Comparison of ENCODE assay signal across 10 cellular contexts in genomic region chr4:156677136-156677535, GRCh38.
DNase-seq lines count a peak whose midpoint lies in the region; ATAC-seq and TF ChIP-seq lines count a peak whose summit lies in the region.
"Had no signal": no experiment of that assay in that cellular context is flagged by ENCODE, and none has a peak within 500 bp of the region (broad histone marks: within the 10 kb centered on the region; RNA-seq: fewer than 3 reads in every experiment).

No MANE protein-coding gene starts in this region.

- no peak for ATAC-seq in upper lobe of left lung (ENCODE audit: low FRiP score in 2 of 2)

- no peaks in the 10 kb centered on the region for H4K20me1 ChIP-seq in MM.1S (ENCODE audit: insufficient read depth, low read length)
- no peaks in the 10 kb centered on the region for H4K20me1 ChIP-seq in smooth muscle cell (ENCODE audit: low read depth)
- H4K20me1 ChIP-seq: BLaER1 treated with 17β-estradiol and CSF1 and Interleukin-3, amounts not matched to agents 10 nM and 100 nM had no signal

- H2AFZ ChIP-seq in MM.1S (ENCODE audit: low read length) (no peak overlapping the region), smooth muscle cell (ENCODE audit: low read depth) (peak overlapping the region; percentile 49)

- DNase-seq in NCI-H524 (lab: John Stamatoyannopoulos, UW) (peak; percentile 12 to 25), NCI-H524 treated with DMSO at 0.1 percent for 48 hours (lab: John Stamatoyannopoulos, UW) (no peak), MM.1S (peak; percentile 57), dermis microvascular lymphatic vessel endothelial cell (ENCODE audit: low read depth in 2 of 2) (peak; percentile 5 to 49), smooth muscle cell (lab: John Stamatoyannopoulos, UW; ENCODE audit: unreplicated experiment) (no peak), upper lobe of left lung (no peak), NCI-H2171 treated with DMSO at 0.1 percent for 48 hours (lab: John Stamatoyannopoulos, UW) (no peak)
- DNase-seq in activated CD4-positive, alpha-beta T cell treated with anti-CD3 and anti-CD28 coated beads for 1 hour, result no peak
- DNase-seq: NCI-H1930 had no signal

- no peak overlapping the region for H3K9ac ChIP-seq in MM.1S (ENCODE audit: low read length)
- peak overlapping the region; percentile 3 for H3K9ac ChIP-seq in smooth muscle cell (ENCODE audit: low read depth)
- H3K9ac ChIP-seq: BLaER1 treated with 17β-estradiol and CSF1 and Interleukin-3, amounts not matched to agents 10 nM and 100 nM had no signal

- peak overlapping the region; percentile 58 for H3K4me2 ChIP-seq in MM.1S (ENCODE audit: low read depth, low read length)
- H3K4me2 ChIP-seq in smooth muscle cell, result peak overlapping the region; percentile 78
- H3K4me2 ChIP-seq: BLaER1 treated with 17β-estradiol and CSF1 and Interleukin-3, amounts not matched to agents 10 nM and 100 nM had no signal

- H3K36me3 ChIP-seq in MM.1S (replicated peaks; ENCODE audit: insufficient read depth, low read length) (no peaks in the 10 kb centered on the region), smooth muscle cell (ENCODE audit: low read depth) (no peaks in the 10 kb centered on the region), upper lobe of left lung (no peaks in the 10 kb centered on the region)
- H3K36me3 ChIP-seq: BLaER1 treated with 17β-estradiol and CSF1 and Interleukin-3, amounts not matched to agents 10 nM and 100 nM had no signal

- WGBS in smooth muscle cell (ENCODE audit: low lambda C conversion rate), result 11% methylated on average over 6 of the region's 6 CpGs
- WGBS in upper lobe of left lung, 2 donors, result 59 to 67% methylated on average over 6 of the region's 6 CpGs

- H3K27me3 ChIP-seq in MM.1S (replicated peaks; ENCODE audit: insufficient read depth, low read length) (no peaks in the 10 kb centered on the region), smooth muscle cell (ENCODE audit: low read depth) (no peaks in the 10 kb centered on the region), upper lobe of left lung (no peaks in the 10 kb centered on the region)
- H3K27me3 ChIP-seq: BLaER1 treated with 17β-estradiol and CSF1 and Interleukin-3, amounts not matched to agents 10 nM and 100 nM had no signal

- H3K4me1 ChIP-seq in MM.1S (ENCODE audit: low read length) (peaks cover 5% of the 10 kb centered on the region; the same call in 1 of the 2 replicates), smooth muscle cell (ENCODE audit: low read depth) (peaks cover 19% of the 10 kb centered on the region), upper lobe of left lung (no peaks in the 10 kb centered on the region)
- H3K4me1 ChIP-seq: BLaER1 treated with 17β-estradiol and CSF1 and Interleukin-3, amounts not matched to agents 10 nM and 100 nM had no signal

- no peak for TF ChIP-seq POLR2A in upper lobe of left lung (IDR thresholded peaks at IDR 0.05)

- TF ChIP-seq CTCF in MM.1S (IDR thresholded peaks at IDR 0.05; ENCODE audit: low read length), result peak; percentile 50
- peak; percentile 60 for TF ChIP-seq CTCF in smooth muscle cell (IDR thresholded peaks at IDR 0.05; ENCODE audit: borderline replicate concordance, insufficient read depth, poor library complexity, severe bottlenecking)
- TF ChIP-seq CTCF in upper lobe of left lung (IDR thresholded peaks at IDR 0.05), result peak in 1 of 6 experiments; percentile 12

- H3K79me2 ChIP-seq in MM.1S (ENCODE audit: low read length) (no peaks in the 10 kb centered on the region), smooth muscle cell (ENCODE audit: low read depth) (no peaks in the 10 kb centered on the region)

- TF ChIP-seq EP300 in upper lobe of left lung (IDR thresholded peaks at IDR 0.05), result no peak

- H3K9me2 ChIP-seq in MM.1S (replicated peaks; ENCODE audit: insufficient read depth, low read length), result no peaks in the 10 kb centered on the region

- H3K27ac ChIP-seq in MM.1S (ENCODE audit: low read length) (no peak overlapping the region), smooth muscle cell (ENCODE audit: low read depth) (peak overlapping the region; percentile 54), upper lobe of left lung (no peak overlapping the region)
- H3K27ac ChIP-seq: BLaER1 treated with 17β-estradiol and CSF1 and Interleukin-3, amounts not matched to agents 10 nM and 100 nM had no signal

- H3K9me3 ChIP-seq in MM.1S (replicated peaks; ENCODE audit: insufficient read depth, low read length), result no peaks in the 10 kb centered on the region
- no peaks in the 10 kb centered on the region for H3K9me3 ChIP-seq in smooth muscle cell (replicated peaks; ENCODE audit: low read depth)
- no peaks in the 10 kb centered on the region for H3K9me3 ChIP-seq in upper lobe of left lung
- H3K9me3 ChIP-seq: BLaER1 treated with 17β-estradiol and CSF1 and Interleukin-3, amounts not matched to agents 10 nM and 100 nM had no signal

- H3K4me3 ChIP-seq in MM.1S (ENCODE audit: low read length), result peak overlapping the region; percentile 49
- H3K4me3 ChIP-seq in smooth muscle cell, result no peak overlapping the region
- H3K4me3 ChIP-seq in upper lobe of left lung, result no peak overlapping the region
- H3K4me3 ChIP-seq: BLaER1 treated with 17β-estradiol and CSF1 and Interleukin-3, amounts not matched to agents 10 nM and 100 nM had no signal

- no peaks in the 10 kb centered on the region for H3F3A ChIP-seq in MM.1S (ENCODE audit: insufficient read depth, low read length)
- no peaks in the 10 kb centered on the region for H3F3A ChIP-seq in smooth muscle cell (ENCODE audit: low read depth)

Comparison
In these comparisons a context has a peak if more than half of its experiments do, and no peak if none do; other contexts are left out.
1. DNase-seq: peak in NCI-H524 (2 of 2), MM.1S (single experiment) and dermis microvascular lymphatic vessel endothelial cell (2 of 2); none in NCI-H524 treated with DMSO at 0.1 percent for 48 hours (single experiment), smooth muscle cell (single experiment), activated CD4-positive, alpha-beta T cell treated with anti-CD3 and anti-CD28 coated beads for 1 hour (single experiment), upper lobe of left lung (0 of 2) and NCI-H2171 treated with DMSO at 0.1 percent for 48 hours (single experiment).